10 cellular contexts compared by ENCODE assay signal in genomic region chr17:17865035-17865434, GRCh38.
"Had no signal": no experiment of that assay in that cellular context is flagged by ENCODE, and none has a peak within 500 bp of the region (broad histone marks: within the 10 kb centered on the region; RNA-seq: fewer than 3 reads in every experiment).

No MANE protein-coding gene starts in this region.

- H3K4me3 ChIP-seq: GM23338, K562 had no signal

- H3K27ac Mint-ChIP-seq: GM23338, H9 had no signal

- H3K9me3 Mint-ChIP-seq: GM23338 had no signal

- DNase-seq: H9, HCEC 1CT, IMR-90, Kasumi-1, KG1 had no signal

- H3K27ac ChIP-seq: HL-60 had no signal

- H3K4me3 Mint-ChIP-seq: GM23338, H9 had no signal

- ATAC-seq: GM23338, K562 had no signal

- FAIRE-seq: H1, H54, K562 had no signal
